Comparison of ENCODE assay signal across 1 cellular context in the genomic region with DNA sequence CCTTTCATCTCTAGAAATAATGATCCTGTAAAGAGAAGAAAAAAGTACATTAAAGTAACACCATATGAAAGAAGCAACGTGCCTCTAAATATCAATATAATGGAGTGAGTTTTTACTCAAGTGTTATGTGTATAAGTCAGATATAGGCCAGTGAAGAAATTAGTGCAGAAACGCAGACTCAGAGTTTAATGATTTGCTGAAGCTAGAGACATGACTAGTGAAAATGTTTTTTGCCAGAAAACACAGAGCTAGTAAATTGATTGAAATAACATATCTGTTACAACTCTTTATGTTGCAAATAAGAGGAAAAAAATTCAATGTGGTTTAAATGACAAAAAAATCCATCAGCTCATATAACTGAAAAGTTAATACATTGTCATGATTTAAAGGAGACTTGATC.
TF ChIP-seq lines count a peak whose summit lies in the region.

No MANE protein-coding gene starts in this region.

TF ChIP-seq in HCT116, 20 proteins besides CTCF, POLR2A, EP300 and RAD21 (continued from another document):
- TF ChIP-seq SIN3A (IDR thresholded peaks at IDR 0.05; ENCODE audit: low read depth) (no peak), POLR2AphosphoS5 (IDR thresholded peaks at IDR 0.05; ENCODE audit: low read depth, low read length) (no peak), ELF1 (IDR thresholded peaks at IDR 0.05; ENCODE audit: borderline replicate concordance, low read depth) (no peak), CEBPB (IDR thresholded peaks at IDR 0.05; ENCODE audit: low read depth) (no peak), ZNF274 (IDR thresholded peaks at IDR 0.05; ENCODE audit: low read depth, low read length) (no peak), ZBTB33 (IDR thresholded peaks at IDR 0.05; ENCODE audit: extremely low read depth, insufficient replicate concordance, low read length) (no peak), CBX3 (IDR thresholded peaks at IDR 0.05; ENCODE audit: low read depth) (no peak), JUND (IDR thresholded peaks at IDR 0.05) (no peak), ATF3 (IDR thresholded peaks at IDR 0.05) (no peak), YY1 (IDR thresholded peaks at IDR 0.05; ENCODE audit: extremely low read depth, insufficient replicate concordance, low read depth, low read length) (no peak), FOSL1 (IDR thresholded peaks at IDR 0.05; ENCODE audit: low read depth) (no peak), SRF (IDR thresholded peaks at IDR 0.05; ENCODE audit: low read depth) (no peak), EZH2phosphoT487 (IDR thresholded peaks at IDR 0.05; ENCODE audit: borderline replicate concordance) (no peak)
